Comparison of ENCODE assay signal across 12 cellular contexts in the genomic region with DNA sequence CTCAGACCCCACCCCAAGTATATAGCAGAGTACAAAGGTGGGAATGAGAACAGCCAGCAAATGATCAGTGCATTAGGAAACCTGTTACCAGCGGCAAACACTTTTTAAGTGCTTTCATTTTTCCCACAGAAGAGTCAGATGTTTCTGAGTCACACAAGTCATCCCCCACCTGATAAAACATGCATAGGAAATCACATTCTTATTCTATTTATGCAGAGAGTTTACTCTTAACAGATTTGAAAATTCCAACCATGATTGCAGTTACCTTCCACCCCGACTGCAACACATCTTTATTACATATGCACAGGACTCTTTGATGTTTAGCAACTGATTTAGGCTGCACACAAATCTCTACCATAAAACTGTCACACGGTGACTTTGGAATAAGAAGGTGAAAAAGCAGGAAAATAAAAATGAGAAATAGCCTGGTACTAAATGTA.
A peak's percentile ranks its signal among the peaks of the same experiment; 100 is the strongest.
DNase-seq lines count a peak whose midpoint lies in the region; ATAC-seq and TF ChIP-seq lines count a peak whose summit lies in the region.
"Had no signal": no experiment of that assay in that cellular context is flagged by ENCODE, and none has a peak within 500 bp of the region (broad histone marks: within the 10 kb centered on the region; RNA-seq: fewer than 3 reads in every experiment).

No MANE protein-coding gene starts in this region.

- DNase-seq in GM23338 (ENCODE audit: low spot score) = no peak
- peak; percentile 60 for DNase-seq in adipocyte (ENCODE audit: low read depth)
- peak; percentile 44 for DNase-seq in fibroblast of the aortic adventitia (ENCODE audit: low read depth)
- DNase-seq in renal cortical epithelial cell (ENCODE audit: low read depth) = peak; percentile 97
- DNase-seq in GM10248 (ENCODE audit: extremely low spot score) = no peak
- no peak for DNase-seq in neuronal stem cell (ENCODE audit: low spot score)
- DNase-seq in effector CD8-positive, alpha-beta T cell (lab: John Stamatoyannopoulos, UW) = no peak
- DNase-seq in iPS-NIHi11 (ENCODE audit: low spot score) = no peak
- DNase-seq: Karpas-422, SW 1271 had no signal

- no peak overlapping the region for H3K18ac ChIP-seq in neuronal stem cell (ENCODE audit: low read length)

- no peaks in the 10 kb centered on the region for H4K20me1 ChIP-seq in GM23338 (replicated peaks; ENCODE audit: insufficient read depth)

- 0 out of 2 replicates have a peak, but pooled peaks cover 10% of the 10 kb centered on the region for H3F3A ChIP-seq in GM23338 (replicated peaks; ENCODE audit: low read depth)

- no peak overlapping the region for H3K4ac ChIP-seq in neuronal stem cell (ENCODE audit: low read length)

- WGBS in neuronal stem cell (ENCODE audit: extremely low coverage in 2 of 2, insufficient read length in 2 of 2, insufficient replicate concordance in 1 of 2), 2 donors = no CpG with 5 or more reads among the region's 3 CpGs

- no peak overlapping the region for H4K91ac ChIP-seq in neuronal stem cell (ENCODE audit: low read depth, low read length, poor library complexity)

- peak overlapping the region; percentile 39; the same call in 1 of the 2 replicates for H3K27ac Mint-ChIP-seq in GM23338

- H3K4me1 ChIP-seq in GM23338 (ENCODE audit: insufficient read depth) (peaks cover 28% of the 10 kb centered on the region), adipocyte (ENCODE audit: control insufficient read depth, insufficient read depth, low read length) (peaks cover 40% of the 10 kb centered on the region), neuronal stem cell (ENCODE audit: control insufficient read depth in 2 of 2, insufficient read depth in 1 of 2, low read depth in 1 of 2, low read length in 2 of 2) (peaks cover 0 to 2% of the 10 kb centered on the region in 2 donors)

- ATAC-seq in GM23338 = no peak

- no peak overlapping the region for H4K8ac ChIP-seq in neuronal stem cell (ENCODE audit: low read depth, low read length)

- H3K36me3 ChIP-seq in GM23338 (ENCODE audit: insufficient read depth) (no peaks in the 10 kb centered on the region), adipocyte (ENCODE audit: control insufficient read depth, insufficient read depth, low read length, severe bottlenecking) (no peaks in the 10 kb centered on the region), neuronal stem cell (replicated peaks in 1 of 2; ENCODE audit: control insufficient read depth in 2 of 2, insufficient read depth in 2 of 2, low read length in 2 of 2) (no peaks in the 10 kb centered on the region)
- H3K36me3 ChIP-seq: suprapubic skin had no signal

- H3K9me3 ChIP-seq in adipocyte (ENCODE audit: control insufficient read depth, low read length) (no peaks in the 10 kb centered on the region), neuronal stem cell (replicated peaks in 1 of 2; ENCODE audit: control insufficient read depth in 2 of 2, insufficient read depth in 1 of 2, low read depth in 1 of 2, low read length in 2 of 2) (no peaks in the 10 kb centered on the region)
- H3K9me3 ChIP-seq: suprapubic skin had no signal

- no peak overlapping the region for H3K4me3 Mint-ChIP-seq in GM23338
- H3K4me3 Mint-ChIP-seq: neural crest cell had no signal

- no peak overlapping the region for H2AK5ac ChIP-seq in neuronal stem cell (ENCODE audit: low read depth, low read length)

- H3K36me3 Mint-ChIP-seq in GM23338 (ENCODE audit: low read depth) = no peaks in the 10 kb centered on the region

- CTCF ChIA-PET in GM10248 (lab: Yijun Ruan, JAX) = no interaction called here

- no peaks in the 10 kb centered on the region for H3K79me2 ChIP-seq in GM23338 (replicated peaks; ENCODE audit: insufficient read depth)

- no peak overlapping the region for H2BK5ac ChIP-seq in neuronal stem cell (ENCODE audit: low read length)

- TF ChIP-seq CTCF in GM23338 (conservative IDR thresholded peaks at IDR 0.05; ENCODE audit: low read depth in 2 of 2) = no peak
- TF ChIP-seq CTCF in fibroblast of the aortic adventitia (IDR thresholded peaks at IDR 0.05; ENCODE audit: insufficient read depth, low read length) = no peak
- no peak for TF ChIP-seq CTCF in GM10248 (IDR thresholded peaks at IDR 0.05; ENCODE audit: control extremely low read depth, extremely low read depth, low read depth, missing control alignments)

- H3K4me3 ChIP-seq in GM23338 = no peak overlapping the region
- H3K4me3 ChIP-seq in adipocyte (ENCODE audit: low read length) = peak overlapping the region; percentile 64
- H3K4me3 ChIP-seq in fibroblast of the aortic adventitia (ENCODE audit: low read depth, low read length) = no peak overlapping the region
- no peak overlapping the region for H3K4me3 ChIP-seq in neuronal stem cell (ENCODE audit: low read length in 2 of 2)
- H3K4me3 ChIP-seq: suprapubic skin had no signal

- H3K14ac ChIP-seq in neuronal stem cell (ENCODE audit: low read length) = no peak overlapping the region

- H3K79me1 ChIP-seq in neuronal stem cell (ENCODE audit: low read depth, low read length) = no peaks in the 10 kb centered on the region

- H2BK15ac ChIP-seq in neuronal stem cell (ENCODE audit: low read length) = no peak overlapping the region

- H2BK120ac ChIP-seq in neuronal stem cell (ENCODE audit: low read depth, low read length) = no peak overlapping the region

- no peaks in the 10 kb centered on the region for H3K9me3 Mint-ChIP-seq in GM23338

- no peak overlapping the region for H3K23ac ChIP-seq in neuronal stem cell (ENCODE audit: low read depth, low read length, poor library complexity)

- POLR2A ChIA-PET in GM10248 (lab: Yijun Ruan, JAX) = no interaction called here

- H3K27me3 ChIP-seq in GM23338 (ENCODE audit: insufficient read depth) = no peaks in the 10 kb centered on the region
- H3K27me3 ChIP-seq in adipocyte (replicated peaks; ENCODE audit: control insufficient read depth, insufficient read depth, low read length) = no peaks in the 10 kb centered on the region
- H3K27me3 ChIP-seq in neuronal stem cell (ENCODE audit: control insufficient read depth in 3 of 3, insufficient read depth in 3 of 3, low read depth in 1 of 3, low read length in 3 of 3) = no peaks in the 10 kb centered on the region
- H3K27me3 ChIP-seq: suprapubic skin had no signal

- H2AFZ ChIP-seq in GM23338 (no peak overlapping the region), neuronal stem cell (ENCODE audit: low read length) (no peak overlapping the region)

- H3K9ac ChIP-seq in adipocyte (ENCODE audit: low read length) (peak overlapping the region; percentile 44), neuronal stem cell (ENCODE audit: low read depth, low read length, poor library complexity) (no peak overlapping the region)

- H2BK12ac ChIP-seq in neuronal stem cell (ENCODE audit: low read length) = no peak overlapping the region

- H3K9me2 ChIP-seq in GM23338 (ENCODE audit: insufficient read depth) = no peaks in the 10 kb centered on the region

- peaks cover 4% of the 10 kb centered on the region for H3K27me3 Mint-ChIP-seq in GM23338 (ENCODE audit: insufficient read depth, low read depth, poor library complexity)

- H3K4me2 ChIP-seq in GM23338 = peak overlapping the region; percentile 12; the same call in 1 of the 2 replicates
- H3K4me2 ChIP-seq in neuronal stem cell (ENCODE audit: insufficient read depth, low read length, poor library complexity, severe bottlenecking) = no peak overlapping the region

- H3K4me1 Mint-ChIP-seq in GM23338 = peaks cover 25% of the 10 kb centered on the region

- no peak overlapping the region for H3K27ac ChIP-seq in GM23338 (ENCODE audit: low read depth)
- H3K27ac ChIP-seq in neuronal stem cell (replicated peaks; ENCODE audit: low read length) = no peak overlapping the region
- H3K27ac ChIP-seq: suprapubic skin had no signal

TF ChIP-seq in GM23338, 12 proteins besides CTCF, POLR2A, EP300 and RAD21 (continues in another document):
- no peak for TF ChIP-seq ZNF114 (CRISPR knock-in tag; IDR thresholded peaks at IDR 0.05)

Comparison
In these comparisons a context has a peak if more than half of its experiments do, and no peak if none do; other contexts are left out.
1. DNase-seq: peak in adipocyte (single experiment), fibroblast of the aortic adventitia (single experiment) and renal cortical epithelial cell (single experiment); none in GM23338 (single experiment), GM10248 (single experiment), neuronal stem cell (single experiment), effector CD8-positive, alpha-beta T cell (single experiment) and iPS-NIHi11 (single experiment).